20 cellular contexts compared by ENCODE assay signal in the genomic region with DNA sequence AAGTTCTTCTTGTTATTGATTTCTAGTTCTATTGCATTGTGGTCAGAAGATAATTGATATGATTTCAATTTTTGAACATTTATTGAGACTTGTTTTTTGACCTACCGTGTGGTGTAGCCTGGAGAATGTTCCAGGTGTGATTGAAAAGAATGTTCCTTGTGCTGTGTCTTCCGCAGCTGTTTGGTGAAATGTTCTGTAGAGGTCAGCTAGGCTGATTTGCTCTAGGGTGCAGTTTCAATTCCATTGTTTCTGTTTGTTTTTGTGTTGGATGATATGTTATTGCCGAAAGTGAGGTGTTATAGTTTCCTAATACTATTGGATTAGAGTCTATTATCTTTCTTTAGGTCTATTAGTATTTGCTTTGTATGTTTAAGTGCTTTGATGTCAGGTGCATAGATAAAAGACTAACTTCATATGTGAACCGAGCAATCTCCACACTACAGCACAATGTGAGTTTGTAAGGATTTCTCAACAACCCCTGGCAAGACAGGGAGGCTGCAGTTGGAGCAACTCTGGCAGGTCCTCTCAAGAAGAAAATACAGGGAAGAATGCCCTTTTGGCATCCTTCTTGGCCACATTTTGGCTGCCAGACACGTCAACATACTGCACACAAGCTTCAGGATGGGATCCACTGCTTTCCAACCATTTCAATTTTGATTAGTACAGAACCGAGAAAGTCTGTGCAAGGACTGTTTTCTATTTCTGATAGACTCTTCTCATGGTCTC.
"Had no signal": no experiment of that assay in that cellular context is flagged by ENCODE, and none has a peak within 500 bp of the region (broad histone marks: within the 10 kb centered on the region; RNA-seq: fewer than 3 reads in every experiment).

No MANE protein-coding gene starts in this region.

- DNase-seq: IMR-90, Karpas-422, KG1, MV-4-11, NCI-H1048, NCI-H1105, NCI-H1417, NCI-H1436 treated with DMSO at 0.1 percent for 48 hours, NCI-H1694, NCI-H187 treated with DMSO at 0.1 percent for 48 hours, NCI-H2029 treated with DMSO at 0.1 percent for 48 hours, NCI-H2171 treated with DMSO at 0.1 percent for 48 hours, NCI-H2227 treated with DMSO at 0.1 percent for 48 hours, NCI-H524, NCI-H526 treated with DMSO at 0.1 percent for 48 hours, NCI-H748 treated with DMSO at 0.1 percent for 48 hours, SHP77, SK-N-SH had no signal

- H3K9ac ChIP-seq: SK-N-SH had no signal

- ATAC-seq: HepG2 had no signal

- H3K9me3 ChIP-seq: SK-N-SH had no signal

- H3K4me2 ChIP-seq: SK-N-SH had no signal

- H3K27ac ChIP-seq: RWPE1 had no signal
